In the genomic region with DNA sequence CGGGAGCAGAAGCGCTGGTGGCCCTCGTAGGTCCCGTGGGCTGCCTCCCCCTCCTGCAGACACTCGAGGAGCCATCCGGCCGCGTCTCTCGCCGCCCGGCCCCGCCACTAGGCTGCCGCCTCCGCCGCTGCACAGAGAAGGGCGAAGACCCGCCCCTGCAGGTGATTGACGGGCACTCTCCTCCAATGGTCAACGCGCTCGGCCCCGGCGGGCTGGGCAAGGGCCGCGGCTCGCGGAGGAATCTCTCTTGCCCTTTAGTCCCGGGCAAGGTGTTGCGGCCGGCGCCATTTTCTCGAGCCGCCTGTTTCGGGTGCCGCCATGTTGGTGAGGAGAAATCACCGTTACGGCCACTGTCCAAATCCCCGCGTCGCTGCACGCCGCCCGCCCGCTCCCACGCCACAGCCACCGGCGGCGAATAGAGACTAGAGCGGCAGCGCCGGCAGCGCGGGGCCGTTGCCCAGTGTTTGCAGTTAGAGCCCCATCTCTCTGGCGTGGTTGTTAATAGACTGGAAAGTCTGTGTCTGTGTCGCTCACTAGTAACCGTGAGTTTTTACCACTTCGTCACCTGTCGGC, we compare ENCODE assay signal across 1 cellular context.
TF ChIP-seq lines count a peak whose summit lies in the region.

A gene with protein sequence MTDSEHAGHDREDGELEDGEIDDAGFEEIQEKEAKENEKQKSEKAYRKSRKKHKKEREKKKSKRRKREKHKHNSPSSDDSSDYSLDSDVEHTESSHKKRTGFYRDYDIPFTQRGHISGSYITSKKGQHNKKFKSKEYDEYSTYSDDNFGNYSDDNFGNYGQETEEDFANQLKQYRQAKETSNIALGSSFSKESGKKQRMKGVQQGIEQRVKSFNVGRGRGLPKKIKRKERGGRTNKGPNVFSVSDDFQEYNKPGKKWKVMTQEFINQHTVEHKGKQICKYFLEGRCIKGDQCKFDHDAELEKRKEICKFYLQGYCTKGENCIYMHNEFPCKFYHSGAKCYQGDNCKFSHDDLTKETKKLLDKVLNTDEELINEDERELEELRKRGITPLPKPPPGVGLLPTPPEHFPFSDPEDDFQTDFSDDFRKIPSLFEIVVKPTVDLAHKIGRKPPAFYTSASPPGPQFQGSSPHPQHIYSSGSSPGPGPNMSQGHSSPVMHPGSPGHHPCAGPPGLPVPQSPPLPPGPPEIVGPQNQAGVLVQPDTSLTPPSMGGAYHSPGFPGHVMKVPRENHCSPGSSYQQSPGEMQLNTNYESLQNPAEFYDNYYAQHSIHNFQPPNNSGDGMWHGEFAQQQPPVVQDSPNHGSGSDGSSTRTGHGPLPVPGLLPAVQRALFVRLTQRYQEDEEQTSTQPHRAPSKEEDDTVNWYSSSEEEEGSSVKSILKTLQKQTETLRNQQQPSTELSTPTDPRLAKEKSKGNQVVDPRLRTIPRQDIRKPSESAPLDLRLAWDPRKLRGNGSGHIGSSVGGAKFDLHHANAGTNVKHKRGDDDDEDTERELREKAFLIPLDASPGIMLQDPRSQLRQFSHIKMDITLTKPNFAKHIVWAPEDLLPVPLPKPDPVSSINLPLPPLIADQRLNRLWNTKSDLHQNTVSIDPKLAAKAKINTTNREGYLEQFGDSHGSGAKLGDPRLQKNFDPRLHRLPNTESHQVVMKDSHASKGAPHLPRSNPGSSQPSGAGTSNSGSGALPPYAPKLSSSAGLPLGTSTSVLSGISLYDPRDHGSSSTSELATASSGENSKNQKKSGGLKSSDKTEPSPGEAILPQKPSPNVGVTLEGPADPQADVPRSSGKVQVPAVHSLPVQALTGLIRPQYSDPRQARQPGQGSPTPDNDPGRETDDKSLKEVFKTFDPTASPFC (plus strand): TSS at position 284 of the 573 bp plus-strand sequence. CDS start 398 bp downstream, outside the sequence.

TF ChIP-seq in Ishikawa, 13 proteins besides CTCF, POLR2A, EP300 and RAD21 (continued from another document):
- no peak; the same call in 1 of the 2 replicates for TF ChIP-seq FOXM1 (IDR thresholded peaks at IDR 0.05; ENCODE audit: borderline replicate concordance, low read depth)
- peak; percentile 16; the same call in 1 of the 2 replicates for TF ChIP-seq ZBTB7A (IDR thresholded peaks at IDR 0.05; ENCODE audit: low read depth)
- TF ChIP-seq TCF12 (IDR thresholded peaks at IDR 0.05; ENCODE audit: low read depth): peak; percentile 83
- peak; percentile 70 for TF ChIP-seq EGR1 (IDR thresholded peaks at IDR 0.05)
- TF ChIP-seq NFIC (IDR thresholded peaks at IDR 0.05): 0 out of 2 replicates have a peak, but pooled peaks have one; percentile 11
- peak; percentile 89 for TF ChIP-seq TEAD4 (IDR thresholded peaks at IDR 0.05)
- TF ChIP-seq, protein P1, sequence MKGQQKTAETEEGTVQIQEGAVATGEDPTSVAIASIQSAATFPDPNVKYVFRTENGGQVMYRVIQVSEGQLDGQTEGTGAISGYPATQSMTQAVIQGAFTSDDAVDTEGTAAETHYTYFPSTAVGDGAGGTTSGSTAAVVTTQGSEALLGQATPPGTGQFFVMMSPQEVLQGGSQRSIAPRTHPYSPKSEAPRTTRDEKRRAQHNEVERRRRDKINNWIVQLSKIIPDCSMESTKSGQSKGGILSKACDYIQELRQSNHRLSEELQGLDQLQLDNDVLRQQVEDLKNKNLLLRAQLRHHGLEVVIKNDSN (IDR thresholded peaks at IDR 0.05): no peak; the same call in 1 of the 2 replicates
- TF ChIP-seq, protein P2, sequence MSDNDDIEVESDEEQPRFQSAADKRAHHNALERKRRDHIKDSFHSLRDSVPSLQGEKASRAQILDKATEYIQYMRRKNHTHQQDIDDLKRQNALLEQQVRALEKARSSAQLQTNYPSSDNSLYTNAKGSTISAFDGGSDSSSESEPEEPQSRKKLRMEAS (IDR thresholded peaks at IDR 0.05): peak; percentile 91
